In the genomic region with DNA sequence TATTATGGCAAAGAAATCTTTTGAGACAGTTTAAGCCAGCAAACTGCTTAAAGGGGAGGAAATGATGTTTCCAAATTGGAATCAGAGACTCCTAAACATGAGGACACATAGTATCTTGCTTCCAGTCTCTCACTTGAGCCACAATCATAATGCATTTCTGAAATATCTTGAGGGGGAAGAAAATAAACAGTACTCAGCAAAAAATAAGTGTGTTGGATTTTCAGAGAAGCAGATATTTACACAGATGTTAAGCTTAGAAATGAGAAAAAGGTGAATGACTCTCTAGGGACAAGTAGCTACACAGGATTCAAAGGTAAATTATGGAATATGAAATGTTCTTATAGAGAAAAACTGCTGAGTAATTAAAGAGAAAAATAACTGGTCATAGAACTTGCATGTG, we compare ENCODE assay signal across 24 cellular contexts.
"Had no signal": no experiment of that assay in that cellular context is flagged by ENCODE, and none has a peak within 500 bp of the region (broad histone marks: within the 10 kb centered on the region; RNA-seq: fewer than 3 reads in every experiment).

No MANE protein-coding gene starts in this region.

- H3K27ac Mint-ChIP-seq: memory B cell had no signal

- H3K79me2 ChIP-seq: hepatocyte had no signal

- H3K4me3 Mint-ChIP-seq: memory B cell had no signal

- H2AFZ ChIP-seq: hepatocyte had no signal

- H3K36me3 Mint-ChIP-seq: memory B cell had no signal

- H3K9me3 ChIP-seq: esophagus muscularis mucosa, gastroesophageal sphincter, left lung had no signal

- H3K4me2 ChIP-seq: hepatocyte had no signal

- DNase-seq: dermis blood vessel endothelial cell; dorsolateral prefrontal cortex; effector CD4-positive, alpha-beta T cell; effector memory CD4-positive, alpha-beta T cell; foreskin keratinocyte; heart left ventricle; hypothalamus; left cardiac atrium; left lung; left ventricle myocardium superior; mammary epithelial cell; mesendoderm; midbrain had no signal

- H3K36me3 ChIP-seq: esophagus muscularis mucosa, gastroesophageal sphincter, heart left ventricle, left lung had no signal

- H3K27me3 Mint-ChIP-seq: memory B cell had no signal

- H3K27me3 ChIP-seq: dorsolateral prefrontal cortex, esophagus muscularis mucosa, foreskin keratinocyte, gastroesophageal sphincter, heart left ventricle, hepatocyte, left lung had no signal

- H3K4me3 ChIP-seq: coronary artery, dorsolateral prefrontal cortex, esophagus muscularis mucosa, gastroesophageal sphincter, heart left ventricle, hepatocyte, left lung, lung had no signal

- ATAC-seq: foreskin keratinocyte, gastroesophageal sphincter, heart left ventricle, left cardiac atrium, left lung, left ventricle myocardium superior had no signal

- H3K27ac ChIP-seq: coronary artery, dorsolateral prefrontal cortex, esophagus muscularis mucosa, foreskin keratinocyte, gastroesophageal sphincter, heart left ventricle, hepatocyte, left lung had no signal

- H3K4me1 Mint-ChIP-seq: memory B cell had no signal

- H3K4me1 ChIP-seq: esophagus muscularis mucosa, foreskin keratinocyte, gastroesophageal sphincter, heart left ventricle, left lung had no signal

- FAIRE-seq: colon, endothelial cell of umbilical vein, frontal cortex, islet of Langerhans, keratinocyte had no signal
